Comparison of ENCODE assay signal across 8 cellular contexts in genomic region chr5:180605554-180606214, GRCh38. TPM values are rescaled to one million over a fixed set of nuclear protein-coding genes. Genes with fewer than 3 reads are reported as not detected.
DNase-seq lines count a peak whose midpoint lies in the region; ATAC-seq, FAIRE-seq and TF ChIP-seq lines count a peak whose summit lies in the region.

No MANE protein-coding gene starts in this region.

- no peaks in the 10 kb centered on the region for H3K9me3 Mint-ChIP-seq in astrocyte (ENCODE audit: unreplicated experiment)

- no peak overlapping the region for H2AK5ac ChIP-seq in neuronal stem cell (ENCODE audit: low read depth, low read length)

- peaks cover 1% of the 10 kb centered on the region for H3K36me3 Mint-ChIP-seq in astrocyte (ENCODE audit: low read depth, unreplicated experiment)

- H2BK12ac ChIP-seq in neuronal stem cell (ENCODE audit: low read length) = no peak overlapping the region

- no peaks in the 10 kb centered on the region for H3K27me3 ChIP-seq in astrocyte (ENCODE audit: insufficient read depth, low read length)
- H3K27me3 ChIP-seq in neuronal stem cell (ENCODE audit: control insufficient read depth in 3 of 3, insufficient read depth in 3 of 3, low read depth in 1 of 3, low read length in 3 of 3) = no peaks in the 10 kb centered on the region

- H3K79me2 ChIP-seq in astrocyte (ENCODE audit: insufficient read depth, low read length) = no peaks in the 10 kb centered on the region

- no peak overlapping the region for H3K9ac ChIP-seq in astrocyte (ENCODE audit: low read length)
- H3K9ac ChIP-seq in neuronal stem cell (ENCODE audit: low read depth, low read length, poor library complexity) = no peak overlapping the region

- H3K4me1 ChIP-seq in astrocyte (ENCODE audit: insufficient read depth, low read length) (no peaks in the 10 kb centered on the region), neuronal stem cell (ENCODE audit: control insufficient read depth in 2 of 2, insufficient read depth in 1 of 2, low read depth in 1 of 2, low read length in 2 of 2) (peaks cover 0 to 2% of the 10 kb centered on the region in 2 donors)

- peaks cover 24% of the 10 kb centered on the region for H3K27me3 Mint-ChIP-seq in astrocyte (ENCODE audit: low read depth, unreplicated experiment)

- H2BK15ac ChIP-seq in neuronal stem cell (ENCODE audit: low read length) = no peak overlapping the region

- no peak for ATAC-seq in HG03457 (IDR thresholded peaks at IDR 0.05; ENCODE audit: unreplicated experiment)

- no peak overlapping the region for H3K14ac ChIP-seq in neuronal stem cell (ENCODE audit: low read length)

- H3K27ac ChIP-seq in astrocyte (ENCODE audit: low read depth, low read length) = no peak overlapping the region
- no peak overlapping the region for H3K27ac ChIP-seq in neuronal stem cell (replicated peaks; ENCODE audit: low read length)

- no CpG with 5 or more reads among the region's 11 CpGs for WGBS in neuronal stem cell (ENCODE audit: extremely low coverage in 2 of 2, insufficient read length in 2 of 2, insufficient replicate concordance in 1 of 2), 2 donors

- no peak overlapping the region for H3K4ac ChIP-seq in neuronal stem cell (ENCODE audit: low read length)

- H3K27ac Mint-ChIP-seq in astrocyte (ENCODE audit: unreplicated experiment) = no peak overlapping the region

- peaks cover 5% of the 10 kb centered on the region for H3K4me1 Mint-ChIP-seq in astrocyte (ENCODE audit: low read depth, unreplicated experiment)

- H3K4me2 ChIP-seq in astrocyte (ENCODE audit: low read length) = no peak overlapping the region
- H3K4me2 ChIP-seq in neuronal stem cell (ENCODE audit: insufficient read depth, low read length, poor library complexity, severe bottlenecking) = no peak overlapping the region

- no peak overlapping the region for H3K23ac ChIP-seq in neuronal stem cell (ENCODE audit: low read depth, low read length, poor library complexity)

- H3K4me3 ChIP-seq in astrocyte (ENCODE audit: insufficient read depth, low read depth, low read length) = no peak overlapping the region
- no peak overlapping the region for H3K4me3 ChIP-seq in neuronal stem cell (ENCODE audit: low read length in 2 of 2)

- DNase-seq in KG1 (lab: John Stamatoyannopoulos, UW) (peak; percentile 21), T follicular helper cell (ENCODE audit: low read depth) (peak; percentile 59), astrocyte (ENCODE audit: low read depth) (peak; percentile 16), iPS DF 4.7 (ENCODE audit: extremely low read depth, low spot score) (peak; percentile 56), neuronal stem cell (ENCODE audit: low spot score) (no peak)
- DNase-seq in stimulated activated CD4-positive, alpha-beta T cell treated with anti-CD3 and anti-CD28 coated beads, Interleukin-4, amount 100 ng/mL, for 4 hours = peak; percentile 33 to 63

- no peak overlapping the region for H4K91ac ChIP-seq in neuronal stem cell (ENCODE audit: low read depth, low read length, poor library complexity)

- TF ChIP-seq CTCF in GM12801 (IDR thresholded peaks at IDR 0.05; ENCODE audit: extremely low read depth, insufficient read length) (peak; percentile 52), astrocyte (IDR thresholded peaks at IDR 0.05; ENCODE audit: insufficient read depth, low read depth, low read length) (peak; percentile 77)

- H3K9me3 ChIP-seq in astrocyte (ENCODE audit: insufficient read depth, low read depth, low read length) (no peaks in the 10 kb centered on the region), neuronal stem cell (replicated peaks in 1 of 2; ENCODE audit: control insufficient read depth in 2 of 2, insufficient read depth in 1 of 2, low read depth in 1 of 2, low read length in 2 of 2) (no peaks in the 10 kb centered on the region)

- no peak overlapping the region for H2BK120ac ChIP-seq in neuronal stem cell (ENCODE audit: low read depth, low read length)

- FAIRE-seq in astrocyte (lab: Jason Lieb, UNC) = no peak

- peaks cover 2% of the 10 kb centered on the region for H3K79me1 ChIP-seq in neuronal stem cell (ENCODE audit: low read depth, low read length)

- no peak overlapping the region for H2BK5ac ChIP-seq in neuronal stem cell (ENCODE audit: low read length)

- H3K4me3 Mint-ChIP-seq in astrocyte (ENCODE audit: unreplicated experiment) = no peak overlapping the region

- no peak overlapping the region for H4K8ac ChIP-seq in neuronal stem cell (ENCODE audit: low read depth, low read length)

- no peak overlapping the region for H2AFZ ChIP-seq in astrocyte (ENCODE audit: low read depth, low read length)
- no peak overlapping the region for H2AFZ ChIP-seq in neuronal stem cell (ENCODE audit: low read length)

- H3K18ac ChIP-seq in neuronal stem cell (ENCODE audit: low read length) = no peak overlapping the region

- H4K20me1 ChIP-seq in astrocyte (ENCODE audit: insufficient read depth, low read length) = no peaks in the 10 kb centered on the region

- H3K36me3 ChIP-seq in astrocyte (ENCODE audit: insufficient read depth, low read length) (no peaks in the 10 kb centered on the region), neuronal stem cell (replicated peaks in 1 of 2; ENCODE audit: control insufficient read depth in 2 of 2, insufficient read depth in 2 of 2, low read length in 2 of 2) (peaks cover 2 to 24% of the 10 kb centered on the region in 2 donors)

RNA-seq across cellular contexts. Expression of gene SCGB3A1, which starts 14.4 kb away (rescaled TPM):
- not detected in 2 replicates for total RNA-seq in astrocyte
- 0.75 TPM for polyA plus RNA-seq in neuronal stem cell (2013, experiment 1 of 2)
- polyA plus RNA-seq in neuronal stem cell (2013, experiment 2 of 2) = 0.66 TPM

RNA-seq across cellular contexts. Expression of gene FLT4, which starts 43.7 kb away (rescaled TPM):
- total RNA-seq in astrocyte = 3.7 and 7.2 TPM in 2 replicates
- polyA plus RNA-seq in neuronal stem cell (2013, experiment 1 of 2) = 5.4 TPM
- 5.5 TPM for polyA plus RNA-seq in neuronal stem cell (2013, experiment 2 of 2)
